Comparison of ENCODE assay signal across 16 cellular contexts in genomic region chr18:39840406-39840805, GRCh38.
DNase-seq lines count a peak whose midpoint lies in the region; ATAC-seq and TF ChIP-seq lines count a peak whose summit lies in the region.
"Had no signal": no experiment of that assay in that cellular context is flagged by ENCODE, and none has a peak within 500 bp of the region (broad histone marks: within the 10 kb centered on the region; RNA-seq: fewer than 3 reads in every experiment).

No MANE protein-coding gene starts in this region.

- H3K4me3 ChIP-seq in GM23248 (no peak overlapping the region), adipocyte (ENCODE audit: low read length) (no peak overlapping the region), fibroblast of lung (replicated peaks in 1 of 4; ENCODE audit: control extremely low read depth in 1 of 4, insufficient read depth in 1 of 4, low read depth in 3 of 4, low read length in 4 of 4) (no peak overlapping the region), neuron (ENCODE audit: low read length) (peak overlapping the region; percentile 70), BE2C (ENCODE audit: low read depth, low read length) (no peak overlapping the region)
- H3K4me3 ChIP-seq: lung had no signal

- H3K79me2 ChIP-seq in GM23248 (ENCODE audit: insufficient read depth), result no peaks in the 10 kb centered on the region
- no peaks in the 10 kb centered on the region for H3K79me2 ChIP-seq in fibroblast of lung (ENCODE audit: control insufficient read depth, insufficient read depth, low read length)

- 0 out of 2 replicates have a peak, but pooled peaks cover 4% of the 10 kb centered on the region for H3K4me1 ChIP-seq in GM23248 (ENCODE audit: insufficient read depth)
- peaks cover 15% of the 10 kb centered on the region for H3K4me1 ChIP-seq in adipocyte (ENCODE audit: control insufficient read depth, insufficient read depth, low read length)
- no peaks in the 10 kb centered on the region for H3K4me1 ChIP-seq in fibroblast of lung (ENCODE audit: control insufficient read depth, extremely low read depth, insufficient read depth, low read length)
- H3K4me1 ChIP-seq in neuron (ENCODE audit: insufficient read depth, low read length), result peaks cover 25% of the 10 kb centered on the region
- no peaks in the 10 kb centered on the region for H3K4me1 ChIP-seq in BE2C
- H3K4me1 ChIP-seq: SJCRH30 had no signal

- H3K9ac ChIP-seq in GM23248, result no peak overlapping the region
- no peak overlapping the region for H3K9ac ChIP-seq in adipocyte (ENCODE audit: low read length)
- H3K9ac ChIP-seq in fibroblast of lung (ENCODE audit: insufficient read depth, low read length), result no peak overlapping the region

- no peaks in the 10 kb centered on the region; the same call in 1 of the 2 replicates for H3F3A ChIP-seq in GM23248 (ENCODE audit: insufficient read depth)

- no peaks in the 10 kb centered on the region for H3K27me3 ChIP-seq in GM23248 (replicated peaks; ENCODE audit: insufficient read depth)
- H3K27me3 ChIP-seq in adipocyte (replicated peaks; ENCODE audit: control insufficient read depth, insufficient read depth, low read length), result peaks cover 6% of the 10 kb centered on the region
- no peaks in the 10 kb centered on the region for H3K27me3 ChIP-seq in fibroblast of lung (ENCODE audit: control insufficient read depth, insufficient read depth, low read length)
- H3K27me3 ChIP-seq in neuron (ENCODE audit: insufficient read depth, low read length), result no peaks in the 10 kb centered on the region
- no peaks in the 10 kb centered on the region for H3K27me3 ChIP-seq in BE2C
- H3K27me3 ChIP-seq: SJCRH30 had no signal

- H3K9me2 ChIP-seq in GM23248 (ENCODE audit: insufficient read depth), result no peaks in the 10 kb centered on the region

- no peak for ATAC-seq in HG03442 (IDR thresholded peaks at IDR 0.05; ENCODE audit: unreplicated experiment)
- ATAC-seq: stimulated activated effector memory CD8-positive, alpha-beta T cell treated with anti-CD3 and anti-CD28 coated beads, Interleukin-12 subunit alpha, Interleukin-12 subunit beta, amount 100 ng/mL, for 72 hours had no signal

- WGBS in GM23248 (ENCODE audit: low coverage in 1 of 2, low lambda C conversion rate in 2 of 2, missing lambda C conversion rate in 2 of 2), 2 experiments, result 47 to 49% methylated on average over 3 of the region's 3 CpGs

- 0 out of 2 replicates have a peak overlapping the region, but pooled peaks have one; percentile 98 for H2AFZ ChIP-seq in GM23248
- no peak overlapping the region for H2AFZ ChIP-seq in fibroblast of lung (ENCODE audit: low read length)
- peak overlapping the region; percentile 81 for H2AFZ ChIP-seq in neuron (ENCODE audit: low read depth, low read length)

- DNase-seq in GM23248, result peak; percentile 52
- DNase-seq in adipocyte (ENCODE audit: low read depth), result peak; percentile 14
- peak; percentile 47 to 96 for DNase-seq in fibroblast of lung (ENCODE audit: low read depth in 2 of 2)
- DNase-seq in BE2C, result no peak
- no peak for DNase-seq in activated T-cell treated with anti-CD3 and anti-CD28 coated beads, Interleukin-2, amount 50 U/mL, for 48 hours
- DNase-seq in NCI-H187 treated with DMSO at 0.1 percent for 48 hours (lab: John Stamatoyannopoulos, UW), result no peak
- DNase-seq: activated naive CD4-positive, alpha-beta T cell treated with anti-CD3 and anti-CD28 coated beads, Interleukin-2, amount 50 U/mL, for 16 hours; cortex of kidney; NCI-H226; occipital lobe; upper lobe of right lung had no signal

- H3K27ac ChIP-seq in GM23248 (no peak overlapping the region), fibroblast of lung (ENCODE audit: insufficient read depth, low read length) (no peak overlapping the region)
- H3K27ac ChIP-seq: SJCRH30, upper lobe of right lung had no signal

- H3K4me2 ChIP-seq in GM23248 (ENCODE audit: unreplicated experiment) (no peak overlapping the region), fibroblast of lung (ENCODE audit: extremely low read depth, insufficient read depth, low read length) (no peak overlapping the region)

- H3K9me3 ChIP-seq in GM23248 (ENCODE audit: low read depth) (no peaks in the 10 kb centered on the region), adipocyte (ENCODE audit: control insufficient read depth, low read length) (no peaks in the 10 kb centered on the region), fibroblast of lung (ENCODE audit: control insufficient read depth, insufficient read depth, low read depth, low read length) (no peaks in the 10 kb centered on the region), neuron (ENCODE audit: low read length) (no peaks in the 10 kb centered on the region), BE2C (no peaks in the 10 kb centered on the region)
- H3K9me3 ChIP-seq: SJCRH30, upper lobe of right lung had no signal

- H4K20me1 ChIP-seq in GM23248 (ENCODE audit: insufficient read depth), result no peaks in the 10 kb centered on the region
- H4K20me1 ChIP-seq in fibroblast of lung (ENCODE audit: control insufficient read depth, extremely low read depth, insufficient read depth, low read length), result no peaks in the 10 kb centered on the region

- TF ChIP-seq CTCF in fibroblast of lung (conservative IDR thresholded peaks at IDR 0.05 in 1 of 2, IDR thresholded peaks at IDR 0.05 in 1 of 2; ENCODE audit: low read depth in 1 of 2, low read length in 2 of 2) (no peak), BE2C (IDR thresholded peaks at IDR 0.05; ENCODE audit: low read depth, low read length) (no peak)

- in situ Hi-C loops in GM23248 (cut with MboI), result no loop called here

- no peaks in the 10 kb centered on the region for H3K36me3 ChIP-seq in GM23248 (ENCODE audit: low read depth)
- no peaks in the 10 kb centered on the region for H3K36me3 ChIP-seq in adipocyte (ENCODE audit: control insufficient read depth, insufficient read depth, low read length, severe bottlenecking)
- H3K36me3 ChIP-seq in fibroblast of lung (ENCODE audit: control insufficient read depth, insufficient read depth, low read length), result no peaks in the 10 kb centered on the region
- H3K36me3 ChIP-seq in neuron (ENCODE audit: insufficient read depth, low read length), result no peaks in the 10 kb centered on the region
- no peaks in the 10 kb centered on the region for H3K36me3 ChIP-seq in BE2C
- H3K36me3 ChIP-seq: SJCRH30, upper lobe of right lung had no signal

Comparison
In these comparisons a context has a peak if more than half of its experiments do, and no peak if none do; other contexts are left out.
1. DNase-seq: peak in GM23248 (single experiment), adipocyte (single experiment) and fibroblast of lung (2 of 2); none in BE2C (single experiment), activated T-cell treated with anti-CD3 and anti-CD28 coated beads, Interleukin-2, amount 50 U/mL, for 48 hours (0 of 2) and NCI-H187 treated with DMSO at 0.1 percent for 48 hours (single experiment).